27 cellular contexts compared by ENCODE assay signal in genomic region chr13:89432997-89433396, GRCh38.
"Had no signal": no experiment of that assay in that cellular context is flagged by ENCODE, and none has a peak within 500 bp of the region (broad histone marks: within the 10 kb centered on the region; RNA-seq: fewer than 3 reads in every experiment).

No MANE protein-coding gene starts in this region.

- ATAC-seq: activated CD8-positive, alpha-beta T cell treated with anti-CD3 and anti-CD28 coated beads for 36 hours; heart right ventricle; left ventricle myocardium superior; naive thymus-derived CD4-positive, alpha-beta T cell; psoas muscle; right cardiac atrium; stimulated activated naive B cell treated with anti-CD40 and anti-IgM and Interleukin-4, amounts not matched to agents 10 μg/mL and 1 μg/mL and 100 μg/mL, for 72 hours; upper lobe of right lung had no signal

- DNase-seq: activated CD4-positive, alpha-beta T cell treated with anti-CD3 and anti-CD28 coated beads for 1 hour; activated CD4-positive, alpha-beta T cell treated with anti-CD3 and anti-CD28 coated beads, Interleukin-2, amount 10 ng/mL, durations not matched to agents 7 days and 5 days; activated CD8-positive, alpha-beta T cell treated with anti-CD3 and anti-CD28 coated beads for 36 hours; activated T-cell treated with anti-CD3 and anti-CD28 coated beads, Interleukin-2, amount 50 U/mL, for 48 hours; anterior cingulate cortex; caudate nucleus; esophagus squamous epithelium; foreskin melanocyte; heart right ventricle; left ventricle myocardium superior; midbrain; naive thymus-derived CD4-positive, alpha-beta T cell; nucleus accumbens; psoas muscle; right cardiac atrium; stimulated activated CD4-positive, alpha-beta T cell treated with anti-CD3 and anti-CD28 coated beads, Interleukin-15, amount 100 ng/mL, for 24 hours; stimulated activated CD4-positive, alpha-beta T cell treated with anti-CD3 and anti-CD28 coated beads, Interleukin-2, amount 100 ng/mL, for 24 hours; stimulated activated naive B cell treated with anti-CD40 and anti-IgM and Interleukin-4, amounts not matched to agents 10 μg/mL and 1 μg/mL and 100 μg/mL, for 72 hours; stomach; T-helper 1 cell; thyroid gland; upper lobe of right lung had no signal

- H3K4me1 Mint-ChIP-seq: activated CD4-positive, alpha-beta T cell treated with anti-CD3 and anti-CD28 coated beads, Interleukin-2, amount 10 ng/mL, durations not matched to agents 7 days and 5 days; activated naive CD4-positive, alpha-beta T cell treated with anti-CD3 and anti-CD28 coated beads, Interleukin-2, amount 50 U/mL, for 24 hours; brain; naive thymus-derived CD4-positive, alpha-beta T cell; stimulated activated naive B cell treated with anti-CD40 and anti-IgM and Interleukin-4, amounts not matched to agents 10 μg/mL and 1 μg/mL and 100 μg/mL, for 72 hours had no signal

- H3K9me3 Mint-ChIP-seq: activated CD4-positive, alpha-beta T cell treated with anti-CD3 and anti-CD28 coated beads, Interleukin-2, amount 10 ng/mL, durations not matched to agents 7 days and 5 days had no signal

- H3K36me3 Mint-ChIP-seq: activated naive CD4-positive, alpha-beta T cell treated with anti-CD3 and anti-CD28 coated beads, Interleukin-2, amount 50 U/mL, for 24 hours; brain; naive thymus-derived CD4-positive, alpha-beta T cell; stimulated activated naive B cell treated with anti-CD40 and anti-IgM and Interleukin-4, amounts not matched to agents 10 μg/mL and 1 μg/mL and 100 μg/mL, for 72 hours had no signal

- H3K27ac Mint-ChIP-seq: activated CD4-positive, alpha-beta T cell treated with anti-CD3 and anti-CD28 coated beads, Interleukin-2, amount 10 ng/mL, durations not matched to agents 7 days and 5 days; activated CD8-positive, alpha-beta T cell treated with anti-CD3 and anti-CD28 coated beads for 36 hours; activated naive CD4-positive, alpha-beta T cell treated with anti-CD3 and anti-CD28 coated beads, Interleukin-2, amount 50 U/mL, for 24 hours; activated T-helper 2 cell treated with anti-CD3 and anti-CD28 coated beads, Interferon-gamma antibody, Interleukin-2, Interleukin-4, amounts not matched to agents 10 μg/mL and 5 μg/mL and 100 μg/mL, durations not matched to agents 14 hours and 24 hours and 36 hours; brain; dendritic cell treated with granulocyte-macrophage colony-stimulating factor and Interleukin-4, amounts not matched to agents 40 ng/mL and 50 ng/mL, for 4 days; naive thymus-derived CD4-positive, alpha-beta T cell; stimulated activated naive B cell treated with anti-CD40 and anti-IgM and Interleukin-4, amounts not matched to agents 10 μg/mL and 1 μg/mL and 100 μg/mL, for 72 hours; T-helper 2 cell treated with Interferon-gamma antibody and Interleukin-4, amounts not matched to agents 5 μg/mL and 100 μg/mL, for 36 hours had no signal

- H3K4me3 ChIP-seq: esophagus squamous epithelium, heart right ventricle, psoas muscle, stomach, thyroid gland, upper lobe of right lung had no signal

- H3K27me3 Mint-ChIP-seq: activated CD4-positive, alpha-beta T cell treated with anti-CD3 and anti-CD28 coated beads, Interleukin-2, amount 10 ng/mL, durations not matched to agents 7 days and 5 days; activated CD8-positive, alpha-beta T cell treated with anti-CD3 and anti-CD28 coated beads for 36 hours; activated naive CD4-positive, alpha-beta T cell treated with anti-CD3 and anti-CD28 coated beads, Interleukin-2, amount 50 U/mL, for 24 hours; brain; dendritic cell treated with granulocyte-macrophage colony-stimulating factor and Interleukin-4, amounts not matched to agents 40 ng/mL and 50 ng/mL, for 4 days; naive thymus-derived CD4-positive, alpha-beta T cell; stimulated activated naive B cell treated with anti-CD40 and anti-IgM and Interleukin-4, amounts not matched to agents 10 μg/mL and 1 μg/mL and 100 μg/mL, for 72 hours had no signal

- H3K4me3 Mint-ChIP-seq: activated CD4-positive, alpha-beta T cell treated with anti-CD3 and anti-CD28 coated beads, Interleukin-2, amount 10 ng/mL, durations not matched to agents 7 days and 5 days; activated CD8-positive, alpha-beta T cell treated with anti-CD3 and anti-CD28 coated beads for 36 hours; activated naive CD4-positive, alpha-beta T cell treated with anti-CD3 and anti-CD28 coated beads, Interleukin-2, amount 50 U/mL, for 24 hours; brain; dendritic cell treated with granulocyte-macrophage colony-stimulating factor and Interleukin-4, amounts not matched to agents 40 ng/mL and 50 ng/mL, for 4 days; naive thymus-derived CD4-positive, alpha-beta T cell; stimulated activated naive B cell treated with anti-CD40 and anti-IgM and Interleukin-4, amounts not matched to agents 10 μg/mL and 1 μg/mL and 100 μg/mL, for 72 hours; T-helper 2 cell treated with Interferon-gamma antibody and Interleukin-4, amounts not matched to agents 5 μg/mL and 100 μg/mL, for 36 hours had no signal
